1 cellular context compared by ENCODE assay signal in genomic region chr9:131032384-131032783, GRCh38.
A peak's percentile ranks its signal among the peaks of the same experiment; 100 is the strongest.
TF ChIP-seq lines count a peak whose summit lies in the region.

No MANE protein-coding gene starts in this region.

TF ChIP-seq in HEK293, 187 proteins besides CTCF, POLR2A, EP300 and RAD21 (continued from another document):
- TF ChIP-seq ZBTB49 (tag by site-specific recombination; IDR thresholded peaks at IDR 0.05; ENCODE audit: low read depth) (no peak), ZNF140 (tag by site-specific recombination; IDR thresholded peaks at IDR 0.05) (no peak), ZNF366 (tag by site-specific recombination; conservative IDR thresholded peaks at IDR 0.05) (peak; percentile 88)
